Comparison of ENCODE assay signal across 8 cellular contexts in the genomic region with DNA sequence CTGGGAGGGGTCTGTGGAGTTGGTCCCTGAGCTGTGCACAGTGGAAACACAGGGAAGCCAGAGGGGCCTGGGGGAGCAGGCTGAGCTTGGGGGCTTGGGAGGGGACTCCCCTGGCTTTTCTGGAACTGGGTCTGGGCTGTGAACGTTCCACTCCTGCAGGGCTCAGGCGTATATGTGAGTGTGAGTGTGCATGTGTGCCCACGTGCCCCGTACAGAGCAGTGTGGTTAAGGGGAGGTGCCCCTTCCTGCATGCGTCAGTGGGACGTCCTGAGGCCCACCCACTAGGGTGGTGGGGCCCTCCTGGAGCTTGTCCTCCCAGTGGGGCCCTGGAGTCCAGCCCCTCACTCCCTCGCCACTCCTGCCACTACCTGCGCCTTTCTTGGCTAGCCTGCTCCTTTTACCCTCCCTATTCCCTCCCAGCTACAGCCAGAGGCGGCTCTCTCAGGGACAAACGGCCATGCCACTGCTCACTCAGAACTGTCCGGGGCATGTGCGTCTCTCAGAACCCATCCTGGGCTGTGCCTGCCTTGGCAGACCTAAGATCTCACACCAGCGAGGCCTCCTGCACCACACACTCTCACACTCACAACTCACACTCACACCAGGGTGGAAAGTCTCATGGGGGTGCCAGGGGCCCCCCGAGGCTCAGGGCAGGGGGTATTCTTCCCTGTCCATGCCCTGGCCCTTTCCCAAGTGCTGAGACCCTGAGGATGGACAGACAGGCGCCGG. TPM values are rescaled to one million over a fixed set of nuclear protein-coding genes. Genes with fewer than 3 reads are reported as not detected.
A peak's percentile ranks its signal among the peaks of the same experiment; 100 is the strongest.
DNase-seq lines count a peak whose midpoint lies in the region; ATAC-seq and TF ChIP-seq lines count a peak whose summit lies in the region.
"Not testable (repeated sequence)": the region's sequence is repeated elsewhere in the genome, so short reads cannot be mapped to it uniquely, and the experiment has no call there.

No MANE protein-coding gene starts in this region.

- not testable (repeated sequence) for H3K27ac Mint-ChIP-seq in activated CD4-positive, alpha-beta T cell treated with anti-CD3 and anti-CD28 coated beads, Interleukin-2, amount 10 ng/mL, durations not matched to agents 24 days and 14 days; naive thymus-derived CD4-positive, alpha-beta T cell

- not testable (repeated sequence) for H3K9me2 ChIP-seq in DOHH2 (replicated peaks; ENCODE audit: control insufficient read depth, low read length)

- H3K27me3 ChIP-seq in DOHH2 (ENCODE audit: control insufficient read depth, low read length); OCI-LY3 (ENCODE audit: low read depth, low read length); naive thymus-derived CD4-positive, alpha-beta T cell (ENCODE audit: control insufficient read depth in 2 of 2, insufficient read depth in 2 of 2, low read length in 2 of 2); upper lobe of right lung: not testable (repeated sequence)

- not testable (repeated sequence) for H3K9me3 Mint-ChIP-seq in activated CD4-positive, alpha-beta T cell treated with anti-CD3 and anti-CD28 coated beads, Interleukin-2, amount 10 ng/mL, durations not matched to agents 24 days and 14 days; naive thymus-derived CD4-positive, alpha-beta T cell

- H3K9me3 ChIP-seq in DOHH2 (ENCODE audit: control insufficient read depth, insufficient read depth, low read length); OCI-LY3 (ENCODE audit: insufficient read depth, low read length); naive thymus-derived CD4-positive, alpha-beta T cell (ENCODE audit: control insufficient read depth in 2 of 3, low read length in 3 of 3); upper lobe of right lung: not testable (repeated sequence)

- in situ Hi-C loops in GM18951 (cut with MboI; ENCODE audit: low sequenced_read_pairs, unreplicated experiment): loop anchor here (5.0 kb wide), 1 partner anchor 121 kb away; no protein-coding TSS in a partner anchor

- not testable (repeated sequence) for H3K36me3 ChIP-seq in DOHH2 (ENCODE audit: control insufficient read depth, low read length); OCI-LY3 (replicated peaks; ENCODE audit: low read depth, low read length); naive thymus-derived CD4-positive, alpha-beta T cell (ENCODE audit: control insufficient read depth in 2 of 3, insufficient read depth in 3 of 3, low read length in 3 of 3); upper lobe of right lung

- peak; percentile 3 for TF ChIP-seq POLR2A in GM18951 (IDR thresholded peaks at IDR 0.05; ENCODE audit: extremely low read depth, insufficient read depth, insufficient read length)

- H3K27ac ChIP-seq in DOHH2 (ENCODE audit: low read depth, low read length) (peak overlapping the region; percentile 87), OCI-LY3 (ENCODE audit: low read length) (peak overlapping the region; percentile 92)
- H3K27ac ChIP-seq in naive thymus-derived CD4-positive, alpha-beta T cell (ENCODE audit: low read depth, low read length); upper lobe of right lung: not testable (repeated sequence)

- not testable (repeated sequence) for H3K36me3 Mint-ChIP-seq in activated CD4-positive, alpha-beta T cell treated with anti-CD3 and anti-CD28 coated beads, Interleukin-2, amount 10 ng/mL, durations not matched to agents 24 days and 14 days (ENCODE audit: low read depth); naive thymus-derived CD4-positive, alpha-beta T cell

- not testable (repeated sequence) for H3F3A ChIP-seq in DOHH2 (ENCODE audit: control insufficient read depth, insufficient read depth)

- intact Hi-C loops in activated CD4-positive, alpha-beta T cell treated with anti-CD3 and anti-CD28 coated beads, Interleukin-2, amount 10 ng/mL, durations not matched to agents 24 days and 14 days (cut with micrococcal nuclease); naive thymus-derived CD4-positive, alpha-beta T cell (cut with micrococcal nuclease): not testable (repeated sequence)
- intact Hi-C loops in upper lobe of right lung (cut with DNase I): loop anchor here (10.0 kb wide), 1 partner anchor 118 kb away; no protein-coding TSS in a partner anchor

- H3K4me1 ChIP-seq in DOHH2 (ENCODE audit: control insufficient read depth, low read length): peaks cover 48% of the 10 kb centered on the region
- peaks cover 38% of the 10 kb centered on the region for H3K4me1 ChIP-seq in OCI-LY3 (ENCODE audit: low read length)
- not testable (repeated sequence) for H3K4me1 ChIP-seq in naive thymus-derived CD4-positive, alpha-beta T cell (ENCODE audit: control insufficient read depth in 2 of 2, insufficient read depth in 2 of 2, low read length in 2 of 2); upper lobe of right lung

- peak overlapping the region; percentile 34; the same call in 1 of the 2 replicates for H3K4me3 ChIP-seq in DOHH2 (ENCODE audit: low read length)
- H3K4me3 ChIP-seq in OCI-LY3 (ENCODE audit: low read length); naive thymus-derived CD4-positive, alpha-beta T cell (ENCODE audit: low read length); upper lobe of right lung: not testable (repeated sequence)

- H3K9ac ChIP-seq in OCI-LY3 (ENCODE audit: low read length): peak overlapping the region; percentile 77

- H3K4me1 Mint-ChIP-seq in activated CD4-positive, alpha-beta T cell treated with anti-CD3 and anti-CD28 coated beads, Interleukin-2, amount 10 ng/mL, durations not matched to agents 24 days and 14 days; naive thymus-derived CD4-positive, alpha-beta T cell: not testable (repeated sequence)

- H3K79me2 ChIP-seq in DOHH2 (ENCODE audit: control insufficient read depth, low read length); OCI-LY3 (ENCODE audit: low read length): not testable (repeated sequence)

- H2AFZ ChIP-seq in OCI-LY3 (ENCODE audit: low read depth, low read length): not testable (repeated sequence)

- DNase-seq in activated CD4-positive, alpha-beta T cell treated with anti-CD3 and anti-CD28 coated beads, Interleukin-2, amount 10 ng/mL, durations not matched to agents 24 days and 14 days: peak; percentile 22
- not testable (repeated sequence) for DNase-seq in naive thymus-derived CD4-positive, alpha-beta T cell
- peak; percentile 44 for DNase-seq in upper lobe of right lung

- CTCF ChIA-PET in naive thymus-derived CD4-positive, alpha-beta T cell (lab: Charles Lee): not testable (repeated sequence)

- POLR2A ChIA-PET in naive thymus-derived CD4-positive, alpha-beta T cell (lab: Charles Lee): not testable (repeated sequence)

- H3K4me3 Mint-ChIP-seq in activated CD4-positive, alpha-beta T cell treated with anti-CD3 and anti-CD28 coated beads, Interleukin-2, amount 10 ng/mL, durations not matched to agents 24 days and 14 days; naive thymus-derived CD4-positive, alpha-beta T cell: not testable (repeated sequence)

- H4K20me1 ChIP-seq in DOHH2 (ENCODE audit: control insufficient read depth, insufficient read depth, low read depth, low read length); OCI-LY3 (ENCODE audit: insufficient read depth, low read length): not testable (repeated sequence)

- not testable (repeated sequence) for H3K27me3 Mint-ChIP-seq in activated CD4-positive, alpha-beta T cell treated with anti-CD3 and anti-CD28 coated beads, Interleukin-2, amount 10 ng/mL, durations not matched to agents 24 days and 14 days; naive thymus-derived CD4-positive, alpha-beta T cell

- not testable (repeated sequence) for TF ChIP-seq CTCF in DOHH2 (IDR thresholded peaks at IDR 0.05; ENCODE audit: low read depth, low read length, poor library complexity, severe bottlenecking); OCI-LY3 (IDR thresholded peaks at IDR 0.05; ENCODE audit: low read depth, low read length); upper lobe of right lung (IDR thresholded peaks at IDR 0.05)

- H3K4me2 ChIP-seq in DOHH2 (ENCODE audit: low read length) (peak overlapping the region; percentile 70), OCI-LY3 (ENCODE audit: low read length) (peak overlapping the region; percentile 48)

- ATAC-seq in HG02798 (IDR thresholded peaks at IDR 0.05; ENCODE audit: poor library complexity, unreplicated experiment) (peak; percentile 17), esophagus mucosa (peak; percentile 53)
- peak; percentile 46 for ATAC-seq in naive thymus-derived CD4-positive, alpha-beta T cell
- ATAC-seq in upper lobe of right lung: not testable (repeated sequence)

RNA-seq across cellular contexts. Expression of a gene that starts 59.9 kb away (rescaled TPM):
- total RNA-seq in activated CD4-positive, alpha-beta T cell treated with anti-CD3 and anti-CD28 coated beads, Interleukin-2, amount 10 ng/mL, durations not matched to agents 24 days and 14 days: 9.1 and 10.3 TPM in 2 replicates
- total RNA-seq in esophagus mucosa: 0.48 TPM
- total RNA-seq in naive thymus-derived CD4-positive, alpha-beta T cell: 1 to 10 TPM in 4 of 5 experiments, under 1 TPM in 1; 0.83 to 5.7 (median 3.7) TPM
- polyA plus RNA-seq in naive thymus-derived CD4-positive, alpha-beta T cell: 1 to 10 TPM; 2.5 to 4.0 TPM
- total RNA-seq in upper lobe of right lung: 1.5 TPM
